Comparison of ENCODE assay signal across 1 cellular context in the genomic region with DNA sequence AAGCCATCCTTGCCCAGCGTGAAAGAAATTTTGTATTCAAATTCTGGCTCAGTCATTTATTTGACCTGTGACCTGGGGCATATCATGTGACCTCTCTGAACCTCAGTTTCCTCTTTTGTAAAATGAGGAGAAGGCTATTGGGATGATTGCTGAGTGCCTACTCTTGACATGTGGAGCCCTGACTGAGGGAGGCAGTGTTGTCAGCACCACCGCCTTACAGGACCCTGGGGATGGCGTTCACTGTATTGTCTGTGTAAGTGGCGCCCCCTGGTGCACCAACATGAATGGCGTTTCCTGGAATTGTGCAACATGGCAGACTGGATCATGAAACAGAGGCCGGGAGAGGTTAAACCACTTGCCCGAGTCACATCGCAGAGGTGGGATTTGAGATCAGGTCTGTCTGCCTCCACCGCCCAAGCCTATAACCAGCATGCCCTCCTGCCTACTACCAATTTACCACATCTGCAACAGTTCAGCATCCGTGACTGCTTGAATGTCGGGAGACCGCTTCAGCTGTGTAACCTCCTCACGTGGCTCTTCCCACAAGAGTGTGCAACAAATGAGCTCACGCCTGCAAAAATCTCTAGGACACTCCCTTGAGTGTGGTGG.
TF ChIP-seq lines count a peak whose summit lies in the region.

No MANE protein-coding gene starts in this region.

TF ChIP-seq in HepG2, 621 proteins besides CTCF, POLR2A, EP300 and RAD21 (continued from another document and continues in another):
- TF ChIP-seq ZNF616 (CRISPR knock-in tag; IDR thresholded peaks at IDR 0.05; ENCODE audit: low read depth) (0 out of 2 replicates have a peak, but pooled peaks have one; percentile 18), BORCS8-MEF2B (CRISPR knock-in tag; IDR thresholded peaks at IDR 0.05) (no peak), ELF1 (CRISPR knock-in tag; IDR thresholded peaks at IDR 0.05) (peak; percentile 67), SP2 (CRISPR knock-in tag; IDR thresholded peaks at IDR 0.05) (no peak; the same call in 1 of the 2 replicates), SALL2 (CRISPR knock-in tag; IDR thresholded peaks at IDR 0.05) (no peak), TEAD3 (CRISPR knock-in tag; optimal IDR thresholded peaks at IDR 0.05; ENCODE audit: borderline replicate concordance) (peak; percentile 45), NFIB (CRISPR knock-in tag; IDR thresholded peaks at IDR 0.05; ENCODE audit: borderline replicate concordance) (no peak), ZNF460 (CRISPR knock-in tag; IDR thresholded peaks at IDR 0.05; ENCODE audit: borderline replicate concordance) (no peak), ZNF644 (CRISPR knock-in tag; IDR thresholded peaks at IDR 0.05; ENCODE audit: low read depth) (peak; percentile 80; the same call in 1 of the 2 replicates), ATRX (CRISPR knock-in tag; IDR thresholded peaks at IDR 0.05; ENCODE audit: borderline replicate concordance) (no peak), ZNF547 (CRISPR knock-in tag; IDR thresholded peaks at IDR 0.05) (no peak), RARA (CRISPR knock-in tag; IDR thresholded peaks at IDR 0.05) (peak; percentile 29; the same call in 1 of the 2 replicates), ZNF563 (CRISPR knock-in tag; IDR thresholded peaks at IDR 0.05) (no peak), SIX4 (CRISPR knock-in tag; IDR thresholded peaks at IDR 0.05) (no peak), HNRNPH1 (optimal IDR thresholded peaks at IDR 0.05; ENCODE audit: low read depth, low read length) (no peak), GTF2F1 (IDR thresholded peaks at IDR 0.05; ENCODE audit: low read length) (no peak), ZNF496 (CRISPR knock-in tag; IDR thresholded peaks at IDR 0.05; ENCODE audit: insufficient replicate concordance) (no peak), RAD51 (IDR thresholded peaks at IDR 0.05; ENCODE audit: borderline replicate concordance) (no peak), POGZ (CRISPR knock-in tag; IDR thresholded peaks at IDR 0.05) (no peak), ZNF577 (CRISPR knock-in tag; IDR thresholded peaks at IDR 0.05; ENCODE audit: borderline replicate concordance, low read depth) (no peak), FOSL2 (CRISPR knock-in tag; IDR thresholded peaks at IDR 0.05) (peak; percentile 45; the same call in 1 of the 2 replicates), GATAD2A (CRISPR knock-in tag; IDR thresholded peaks at IDR 0.05) (peak; percentile 64)
- TF ChIP-seq, protein P1, sequence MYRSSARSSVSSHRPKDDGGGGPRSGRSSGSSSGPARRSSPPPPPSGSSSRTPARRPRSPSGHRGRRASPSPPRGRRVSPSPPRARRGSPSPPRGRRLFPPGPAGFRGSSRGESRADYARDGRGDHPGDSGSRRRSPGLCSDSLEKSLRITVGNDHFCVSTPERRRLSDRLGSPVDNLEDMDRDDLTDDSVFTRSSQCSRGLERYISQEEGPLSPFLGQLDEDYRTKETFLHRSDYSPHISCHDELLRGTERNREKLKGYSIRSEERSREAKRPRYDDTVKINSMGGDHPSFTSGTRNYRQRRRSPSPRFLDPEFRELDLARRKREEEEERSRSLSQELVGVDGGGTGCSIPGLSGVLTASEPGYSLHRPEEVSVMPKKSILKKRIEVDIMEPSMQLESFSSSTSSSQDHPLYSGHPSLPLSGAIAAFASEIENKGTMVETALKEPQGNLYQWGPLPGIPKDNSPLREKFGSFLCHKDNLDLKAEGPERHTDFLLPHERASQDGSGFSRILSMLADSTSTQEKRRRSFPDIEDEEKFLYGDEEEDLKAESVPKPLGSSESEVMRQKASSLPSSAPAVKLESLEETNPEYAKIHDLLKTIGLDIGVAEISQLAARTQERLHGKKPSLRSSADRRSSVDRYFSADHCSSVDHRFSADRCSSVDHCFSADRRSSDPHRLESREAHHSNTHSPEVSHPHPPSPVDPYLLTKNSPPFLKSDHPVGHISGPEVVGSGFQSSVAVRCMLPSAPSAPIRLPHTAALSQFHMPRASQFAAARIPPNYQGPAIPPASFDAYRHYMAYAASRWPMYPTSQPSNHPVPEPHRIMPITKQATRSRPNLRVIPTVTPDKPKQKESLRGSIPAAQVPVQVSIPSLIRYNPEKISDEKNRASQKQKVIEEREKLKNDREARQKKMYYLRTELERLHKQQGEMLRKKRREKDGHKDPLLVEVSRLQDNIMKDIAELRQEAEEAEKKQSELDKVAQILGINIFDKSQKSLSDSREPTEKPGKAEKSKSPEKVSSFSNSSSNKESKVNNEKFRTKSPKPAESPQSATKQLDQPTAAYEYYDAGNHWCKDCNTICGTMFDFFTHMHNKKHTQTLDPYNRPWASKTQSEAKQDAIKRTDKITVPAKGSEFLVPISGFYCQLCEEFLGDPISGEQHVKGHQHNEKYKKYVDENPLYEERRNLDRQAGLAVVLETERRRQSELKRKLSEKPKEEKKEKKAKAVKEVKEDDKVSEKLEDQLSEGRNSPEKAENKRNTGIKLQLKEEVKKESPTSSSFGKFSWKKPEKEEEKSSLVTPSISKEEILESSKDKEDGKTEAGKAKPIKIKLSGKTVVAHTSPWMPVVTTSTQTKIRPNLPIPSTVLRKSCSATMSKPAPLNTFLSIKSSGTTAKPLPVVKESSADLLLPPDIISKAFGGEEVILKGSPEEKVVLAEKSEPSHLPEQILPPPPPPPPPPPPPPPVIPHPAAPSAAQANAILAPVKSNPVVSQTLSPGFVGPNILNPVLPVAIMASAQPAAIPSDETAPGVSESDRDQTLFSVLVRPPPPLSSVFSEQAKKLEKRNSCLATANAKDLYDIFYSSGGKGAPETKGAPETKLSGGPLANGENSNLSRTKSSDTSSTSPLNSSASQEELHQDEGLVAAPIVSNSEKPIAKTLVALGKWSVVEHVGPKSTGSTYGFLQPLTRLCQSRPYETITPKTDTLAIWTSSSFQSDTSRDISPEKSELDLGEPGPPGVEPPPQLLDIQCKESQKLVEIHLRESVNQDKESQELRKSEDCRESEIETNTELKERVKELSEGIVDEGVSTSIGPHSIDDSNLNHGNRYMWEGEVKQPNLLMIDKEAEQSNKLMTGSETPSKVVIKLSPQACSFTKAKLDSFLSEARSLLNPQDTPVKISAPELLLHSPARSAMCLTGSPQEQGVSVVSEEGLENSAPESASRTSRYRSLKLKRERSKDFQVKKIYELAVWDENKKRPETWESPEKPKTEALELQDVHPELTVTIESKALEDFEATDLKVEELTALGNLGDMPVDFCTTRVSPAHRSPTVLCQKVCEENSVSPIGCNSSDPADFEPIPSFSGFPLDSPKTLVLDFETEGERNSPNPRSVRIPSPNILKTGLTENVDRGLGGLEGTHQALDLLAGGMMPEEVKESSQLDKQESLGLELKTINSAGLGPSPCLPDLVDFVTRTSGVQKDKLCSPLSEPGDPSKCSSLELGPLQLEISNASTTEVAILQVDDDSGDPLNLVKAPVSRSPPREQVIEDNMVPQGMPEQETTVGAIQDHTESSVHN (CRISPR knock-in tag; IDR thresholded peaks at IDR 0.05) = no peak
- TF ChIP-seq, protein P2, sequence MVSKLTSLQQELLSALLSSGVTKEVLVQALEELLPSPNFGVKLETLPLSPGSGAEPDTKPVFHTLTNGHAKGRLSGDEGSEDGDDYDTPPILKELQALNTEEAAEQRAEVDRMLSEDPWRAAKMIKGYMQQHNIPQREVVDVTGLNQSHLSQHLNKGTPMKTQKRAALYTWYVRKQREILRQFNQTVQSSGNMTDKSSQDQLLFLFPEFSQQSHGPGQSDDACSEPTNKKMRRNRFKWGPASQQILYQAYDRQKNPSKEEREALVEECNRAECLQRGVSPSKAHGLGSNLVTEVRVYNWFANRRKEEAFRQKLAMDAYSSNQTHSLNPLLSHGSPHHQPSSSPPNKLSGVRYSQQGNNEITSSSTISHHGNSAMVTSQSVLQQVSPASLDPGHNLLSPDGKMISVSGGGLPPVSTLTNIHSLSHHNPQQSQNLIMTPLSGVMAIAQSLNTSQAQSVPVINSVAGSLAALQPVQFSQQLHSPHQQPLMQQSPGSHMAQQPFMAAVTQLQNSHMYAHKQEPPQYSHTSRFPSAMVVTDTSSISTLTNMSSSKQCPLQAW (CRISPR knock-in tag; IDR thresholded peaks at IDR 0.05) = peak; percentile 61; the same call in 1 of the 2 replicates
- TF ChIP-seq, protein P3, sequence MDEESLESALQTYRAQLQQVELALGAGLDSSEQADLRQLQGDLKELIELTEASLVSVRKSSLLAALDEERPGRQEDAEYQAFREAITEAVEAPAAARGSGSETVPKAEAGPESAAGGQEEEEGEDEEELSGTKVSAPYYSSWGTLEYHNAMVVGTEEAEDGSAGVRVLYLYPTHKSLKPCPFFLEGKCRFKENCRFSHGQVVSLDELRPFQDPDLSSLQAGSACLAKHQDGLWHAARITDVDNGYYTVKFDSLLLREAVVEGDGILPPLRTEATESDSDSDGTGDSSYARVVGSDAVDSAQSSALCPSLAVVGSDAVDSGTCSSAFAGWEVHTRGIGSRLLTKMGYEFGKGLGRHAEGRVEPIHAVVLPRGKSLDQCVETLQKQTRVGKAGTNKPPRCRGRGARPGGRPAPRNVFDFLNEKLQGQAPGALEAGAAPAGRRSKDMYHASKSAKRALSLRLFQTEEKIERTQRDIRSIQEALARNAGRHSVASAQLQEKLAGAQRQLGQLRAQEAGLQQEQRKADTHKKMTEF (CRISPR knock-in tag; IDR thresholded peaks at IDR 0.05) = peak; percentile 38; the same call in 1 of the 2 replicates
- TF ChIP-seq, protein P4, sequence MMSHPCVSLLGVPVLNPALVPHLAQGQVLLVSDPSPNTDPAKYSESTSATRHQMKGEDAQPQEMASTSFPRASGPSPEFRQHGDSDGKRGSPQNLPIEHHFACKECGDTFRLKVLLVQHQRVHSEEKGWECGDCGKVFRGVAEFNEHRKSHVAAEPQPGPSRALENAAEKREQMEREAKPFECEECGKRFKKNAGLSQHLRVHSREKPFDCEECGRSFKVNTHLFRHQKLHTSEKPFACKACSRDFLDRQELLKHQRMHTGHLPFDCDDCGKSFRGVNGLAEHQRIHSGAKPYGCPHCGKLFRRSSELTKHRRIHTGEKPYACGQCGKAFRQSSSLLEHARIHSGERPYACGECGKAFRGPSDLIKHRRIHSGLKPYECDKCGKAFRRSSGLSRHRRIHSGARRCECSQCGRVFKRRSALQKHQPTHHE (CRISPR knock-in tag; IDR thresholded peaks at IDR 0.05; ENCODE audit: borderline replicate concordance) = no peak
- TF ChIP-seq, protein P5, sequence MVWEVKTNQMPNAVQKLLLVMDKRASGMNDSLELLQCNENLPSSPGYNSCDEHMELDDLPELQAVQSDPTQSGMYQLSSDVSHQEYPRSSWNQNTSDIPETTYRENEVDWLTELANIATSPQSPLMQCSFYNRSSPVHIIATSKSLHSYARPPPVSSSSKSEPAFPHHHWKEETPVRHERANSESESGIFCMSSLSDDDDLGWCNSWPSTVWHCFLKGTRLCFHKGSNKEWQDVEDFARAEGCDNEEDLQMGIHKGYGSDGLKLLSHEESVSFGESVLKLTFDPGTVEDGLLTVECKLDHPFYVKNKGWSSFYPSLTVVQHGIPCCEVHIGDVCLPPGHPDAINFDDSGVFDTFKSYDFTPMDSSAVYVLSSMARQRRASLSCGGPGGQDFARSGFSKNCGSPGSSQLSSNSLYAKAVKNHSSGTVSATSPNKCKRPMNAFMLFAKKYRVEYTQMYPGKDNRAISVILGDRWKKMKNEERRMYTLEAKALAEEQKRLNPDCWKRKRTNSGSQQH (CRISPR knock-in tag; IDR thresholded peaks at IDR 0.05; ENCODE audit: low read depth) = 0 out of 2 replicates have a peak, but pooled peaks have one; percentile 64
- TF ChIP-seq, protein P6, sequence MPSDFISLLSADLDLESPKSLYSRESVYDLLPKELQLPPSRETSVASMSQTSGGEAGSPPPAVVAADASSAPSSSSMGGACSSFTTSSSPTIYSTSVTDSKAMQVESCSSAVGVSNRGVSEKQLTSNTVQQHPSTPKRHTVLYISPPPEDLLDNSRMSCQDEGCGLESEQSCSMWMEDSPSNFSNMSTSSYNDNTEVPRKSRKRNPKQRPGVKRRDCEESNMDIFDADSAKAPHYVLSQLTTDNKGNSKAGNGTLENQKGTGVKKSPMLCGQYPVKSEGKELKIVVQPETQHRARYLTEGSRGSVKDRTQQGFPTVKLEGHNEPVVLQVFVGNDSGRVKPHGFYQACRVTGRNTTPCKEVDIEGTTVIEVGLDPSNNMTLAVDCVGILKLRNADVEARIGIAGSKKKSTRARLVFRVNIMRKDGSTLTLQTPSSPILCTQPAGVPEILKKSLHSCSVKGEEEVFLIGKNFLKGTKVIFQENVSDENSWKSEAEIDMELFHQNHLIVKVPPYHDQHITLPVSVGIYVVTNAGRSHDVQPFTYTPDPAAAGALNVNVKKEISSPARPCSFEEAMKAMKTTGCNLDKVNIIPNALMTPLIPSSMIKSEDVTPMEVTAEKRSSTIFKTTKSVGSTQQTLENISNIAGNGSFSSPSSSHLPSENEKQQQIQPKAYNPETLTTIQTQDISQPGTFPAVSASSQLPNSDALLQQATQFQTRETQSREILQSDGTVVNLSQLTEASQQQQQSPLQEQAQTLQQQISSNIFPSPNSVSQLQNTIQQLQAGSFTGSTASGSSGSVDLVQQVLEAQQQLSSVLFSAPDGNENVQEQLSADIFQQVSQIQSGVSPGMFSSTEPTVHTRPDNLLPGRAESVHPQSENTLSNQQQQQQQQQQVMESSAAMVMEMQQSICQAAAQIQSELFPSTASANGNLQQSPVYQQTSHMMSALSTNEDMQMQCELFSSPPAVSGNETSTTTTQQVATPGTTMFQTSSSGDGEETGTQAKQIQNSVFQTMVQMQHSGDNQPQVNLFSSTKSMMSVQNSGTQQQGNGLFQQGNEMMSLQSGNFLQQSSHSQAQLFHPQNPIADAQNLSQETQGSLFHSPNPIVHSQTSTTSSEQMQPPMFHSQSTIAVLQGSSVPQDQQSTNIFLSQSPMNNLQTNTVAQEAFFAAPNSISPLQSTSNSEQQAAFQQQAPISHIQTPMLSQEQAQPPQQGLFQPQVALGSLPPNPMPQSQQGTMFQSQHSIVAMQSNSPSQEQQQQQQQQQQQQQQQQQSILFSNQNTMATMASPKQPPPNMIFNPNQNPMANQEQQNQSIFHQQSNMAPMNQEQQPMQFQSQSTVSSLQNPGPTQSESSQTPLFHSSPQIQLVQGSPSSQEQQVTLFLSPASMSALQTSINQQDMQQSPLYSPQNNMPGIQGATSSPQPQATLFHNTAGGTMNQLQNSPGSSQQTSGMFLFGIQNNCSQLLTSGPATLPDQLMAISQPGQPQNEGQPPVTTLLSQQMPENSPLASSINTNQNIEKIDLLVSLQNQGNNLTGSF (CRISPR knock-in tag; IDR thresholded peaks at IDR 0.05) = no peak
- TF ChIP-seq, protein P7, sequence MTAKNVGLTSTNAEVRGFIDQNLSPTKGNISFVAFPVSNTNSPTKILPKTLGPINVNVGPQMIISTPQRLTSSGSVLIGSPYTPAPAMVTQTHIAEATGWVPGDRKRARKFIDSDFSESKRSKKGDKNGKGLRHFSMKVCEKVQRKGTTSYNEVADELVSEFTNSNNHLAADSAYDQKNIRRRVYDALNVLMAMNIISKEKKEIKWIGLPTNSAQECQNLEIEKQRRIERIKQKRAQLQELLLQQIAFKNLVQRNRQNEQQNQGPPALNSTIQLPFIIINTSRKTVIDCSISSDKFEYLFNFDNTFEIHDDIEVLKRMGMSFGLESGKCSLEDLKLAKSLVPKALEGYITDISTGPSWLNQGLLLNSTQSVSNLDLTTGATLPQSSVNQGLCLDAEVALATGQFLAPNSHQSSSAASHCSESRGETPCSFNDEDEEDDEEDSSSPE (CRISPR knock-in tag; IDR thresholded peaks at IDR 0.05) = no peak
- TF ChIP-seq, protein P8, sequence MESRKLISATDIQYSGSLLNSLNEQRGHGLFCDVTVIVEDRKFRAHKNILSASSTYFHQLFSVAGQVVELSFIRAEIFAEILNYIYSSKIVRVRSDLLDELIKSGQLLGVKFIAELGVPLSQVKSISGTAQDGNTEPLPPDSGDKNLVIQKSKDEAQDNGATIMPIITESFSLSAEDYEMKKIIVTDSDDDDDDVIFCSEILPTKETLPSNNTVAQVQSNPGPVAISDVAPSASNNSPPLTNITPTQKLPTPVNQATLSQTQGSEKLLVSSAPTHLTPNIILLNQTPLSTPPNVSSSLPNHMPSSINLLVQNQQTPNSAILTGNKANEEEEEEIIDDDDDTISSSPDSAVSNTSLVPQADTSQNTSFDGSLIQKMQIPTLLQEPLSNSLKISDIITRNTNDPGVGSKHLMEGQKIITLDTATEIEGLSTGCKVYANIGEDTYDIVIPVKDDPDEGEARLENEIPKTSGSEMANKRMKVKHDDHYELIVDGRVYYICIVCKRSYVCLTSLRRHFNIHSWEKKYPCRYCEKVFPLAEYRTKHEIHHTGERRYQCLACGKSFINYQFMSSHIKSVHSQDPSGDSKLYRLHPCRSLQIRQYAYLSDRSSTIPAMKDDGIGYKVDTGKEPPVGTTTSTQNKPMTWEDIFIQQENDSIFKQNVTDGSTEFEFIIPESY (CRISPR knock-in tag; IDR thresholded peaks at IDR 0.05) = peak; percentile 62; the same call in 1 of the 2 replicates
